ENCODE assay signal across 8 cellular contexts in genomic region chr2:99141110-99142108, GRCh38. TPM values are rescaled to one million over a fixed set of nuclear protein-coding genes. Genes with fewer than 3 reads are reported as not detected.
DNase-seq lines count a peak whose midpoint lies in the region; ATAC-seq and TF ChIP-seq lines count a peak whose summit lies in the region.

C2orf15 (plus strand) TSS chr2:99141707; CDS start chr2:99150559, 8,852 bp downstream.

- peak within 1 kb of the TSS; percentile 71 for H3K4me3 ChIP-seq in OCI-LY7 (ENCODE audit: low read depth, low read length, poor library complexity, severe bottlenecking)
- H3K4me3 ChIP-seq in mucosa of descending colon = peak within 1 kb of the TSS; percentile 36

- peak within 1 kb of the TSS; percentile 84 for H2AFZ ChIP-seq in OCI-LY7 (ENCODE audit: low read length)

- peak within 1 kb of the TSS; percentile 48 for H3K27ac ChIP-seq in OCI-LY7 (ENCODE audit: low read depth, low read length, poor library complexity, severe bottlenecking)
- peak within 1 kb of the TSS; percentile 85 for H3K27ac ChIP-seq in epithelial cell of prostate

- POLR2A ChIA-PET in OCI-LY7 (lab: Charles Lee) = interaction anchor here (0.6 to 1.8 kb wide), 9 partner anchors 12 to 702 kb away, joined by 3 to 12 read pairs (median 3); partner anchors contain the start of genes LIPT1 and TSGA10

- H3K79me2 ChIP-seq in OCI-LY7 (ENCODE audit: insufficient read depth, low read depth, low read length) = no peaks in the 10 kb centered on the region

- H3K9me3 ChIP-seq in OCI-LY7 (ENCODE audit: low read length) (no peaks in the 10 kb centered on the region), mucosa of descending colon (no peaks in the 10 kb centered on the region)

- H3K27me3 Mint-ChIP-seq in IgD-negative memory B cell = peaks cover 1% of the 10 kb centered on the region

- peaks cover 0 to 2% (median 0%) of the 10 kb centered on the region in 3 donors for H3K9me3 Mint-ChIP-seq in IgD-negative memory B cell

- H3K36me3 ChIP-seq in OCI-LY7 (ENCODE audit: insufficient read depth, low read length) = no peaks in the 10 kb centered on the region
- H3K36me3 ChIP-seq in mucosa of descending colon (ENCODE audit: low read depth) = no peaks in the 10 kb centered on the region

- peak; percentile 93 for DNase-seq in DMS153 (lab: John Stamatoyannopoulos, UW)
- DNase-seq in OCI-LY7 (ENCODE audit: low spot score) = peak; percentile 91
- DNase-seq in activated T-cell treated with anti-CD3 and anti-CD28 coated beads for 4 hours = peak; percentile 97
- DNase-seq in epithelial cell of prostate (ENCODE audit: low read depth, low spot score) = peak; percentile 78
- DNase-seq in mucosa of descending colon = peak; percentile 97 to 99 (median 98)
- DNase-seq in stimulated activated CD8-positive, alpha-beta memory T cell treated with anti-CD3 and anti-CD28 coated beads, Interleukin-4, amount 100 ng/mL, for 1 hour (ENCODE audit: low read depth in 2 of 2, low spot score in 1 of 2) = peak; percentile 94

- intact Hi-C loops in OCI-LY7 (cut with micrococcal nuclease; ENCODE audit: unreplicated experiment) (loop anchor here (1.0 to 2.0 kb wide), 4 partner anchors 13 to 349 kb away; partner anchors contain the start of genes LIPT1, MITD1, MRPL30 and REV1), mucosa of descending colon (cut with DNase I, micrococcal nuclease) (no loop called here)

- H3K27ac Mint-ChIP-seq in IgD-negative memory B cell = peak within 1 kb of the TSS; percentile 72 to 100 (median 99)

- no peaks in the 10 kb centered on the region for H3K9me2 ChIP-seq in OCI-LY7 (ENCODE audit: insufficient read depth, low read length)

- H3K4me1 ChIP-seq in OCI-LY7 (ENCODE audit: insufficient read depth, low read length, poor library complexity, severe bottlenecking) = peaks cover 12% of the 10 kb centered on the region
- peaks cover 6% of the 10 kb centered on the region for H3K4me1 ChIP-seq in mucosa of descending colon (ENCODE audit: low read depth)

- TF ChIP-seq CTCF in OCI-LY7 (conservative IDR thresholded peaks at IDR 0.05; ENCODE audit: low read length) (no peak), mucosa of descending colon (IDR thresholded peaks at IDR 0.05) (no peak)

- H3K4me3 Mint-ChIP-seq in IgD-negative memory B cell = peak within 1 kb of the TSS; percentile 91 to 100 (median 96)

- CTCF ChIA-PET in OCI-LY7 (lab: Charles Lee; ENCODE audit: unreplicated experiment) = no interaction called here

- ATAC-seq in GM21619 (IDR thresholded peaks at IDR 0.05; ENCODE audit: unreplicated experiment) (peak; percentile 86), mucosa of descending colon (peak; percentile 97)

- no TSS peak for BruUV-seq in OCI-LY7 (replicated peaks; lab: Mats Ljungman, UMichigan)

- H3K4me2 ChIP-seq in OCI-LY7 (ENCODE audit: low read length) = peak within 1 kb of the TSS; percentile 83

- no peaks in the 10 kb centered on the region for H3K36me3 Mint-ChIP-seq in IgD-negative memory B cell

- H3K4me1 Mint-ChIP-seq in IgD-negative memory B cell = peaks cover 8 to 19% (median 11%) of the 10 kb centered on the region in 3 donors

- no peaks in the 10 kb centered on the region for H4K20me1 ChIP-seq in OCI-LY7 (ENCODE audit: insufficient read depth, low read length)

RNA-seq across cellular contexts. Expression of gene C2orf15, which starts in this region (rescaled TPM):
- polyA plus RNA-seq in IgD-negative memory B cell = 2.0 TPM
- 0.25 and 0.31 TPM in 2 replicates for total RNA-seq in OCI-LY7 (2014; rRNA removed; shearing (Covaris generic))
- total RNA-seq in OCI-LY7 (2022) (1.3 and 2.1 TPM in 2 replicates), mucosa of descending colon (1 to 10 TPM; 1.3 to 3.6 (median 3.5) TPM)

Comparison
In these comparisons a context has a peak if more than half of its experiments do, and no peak if none do; other contexts are left out.
1. Peak in every context shown above with its lines: DNase-seq, ATAC-seq, H3K4me3 ChIP-seq and H3K27ac ChIP-seq.